8 cellular contexts compared by ENCODE assay signal in genomic region chr1:228101614-228101993, GRCh38. TPM values are rescaled to one million over a fixed set of nuclear protein-coding genes. Genes with fewer than 3 reads are reported as not detected.
DNase-seq lines count a peak whose midpoint lies in the region; FAIRE-seq and TF ChIP-seq lines count a peak whose summit lies in the region.

No MANE protein-coding gene starts in this region.

- 47 to 54% methylated on average over 8 to 15 of the region's 15 CpGs for WGBS in tibial nerve, 2 donors

- H3K27ac ChIP-seq in kidney (ENCODE audit: low read depth in 2 of 2, low read length in 2 of 2) (no peak overlapping the region), tibial nerve (peak overlapping the region; percentile 83 to 98 (median 90))

- intact Hi-C loops in kidney (cut with DNase I), result no loop called here

- TF ChIP-seq CTCF in kidney (IDR thresholded peaks at IDR 0.05; ENCODE audit: borderline replicate concordance, extremely low read depth, insufficient read depth), result no peak
- TF ChIP-seq CTCF in tibial nerve (IDR thresholded peaks at IDR 0.05), result no peak

- no peak for TF ChIP-seq EP300 in tibial nerve (IDR thresholded peaks at IDR 0.05)

- no peak for FAIRE-seq in kidney (lab: Jason Lieb, UNC)

- peaks cover 30% of the 10 kb centered on the region for H3K4me1 Mint-ChIP-seq in activated T-cell treated with anti-CD3 and anti-CD28 coated beads, Interleukin-2, amount 50 U/mL, for 24 hours (ENCODE audit: low read depth)

- no peaks in the 10 kb centered on the region for H3K9me3 Mint-ChIP-seq in activated T-cell treated with anti-CD3 and anti-CD28 coated beads, Interleukin-2, amount 50 U/mL, for 24 hours

- H3K9me3 ChIP-seq in kidney (ENCODE audit: control insufficient read depth in 1 of 2, low read length in 2 of 2), result no peaks in the 10 kb centered on the region
- H3K9me3 ChIP-seq in tibial nerve, result no peaks in the 10 kb centered on the region

- peak; percentile 45 for DNase-seq in activated T-cell treated with anti-CD3 and anti-CD28 coated beads, Interleukin-2, amount 50 U/mL, for 1 hour
- no peak for DNase-seq in activated T-cell treated with anti-CD3 and anti-CD28 coated beads for 4 hours
- DNase-seq in activated T-cell treated with anti-CD3 and anti-CD28 coated beads, Interleukin-2, amount 50 U/mL, for 24 hours, result no peak
- peak; percentile 76 for DNase-seq in kidney
- DNase-seq in tibial nerve (ENCODE audit: low spot score in 2 of 2), result no peak
- DNase-seq in Kasumi-1 (lab: John Stamatoyannopoulos, UW), result no peak
- no peak for DNase-seq in DMS79 (lab: John Stamatoyannopoulos, UW)
- DNase-seq in globus pallidus (ENCODE audit: low spot score), result no peak

- H3K4me1 ChIP-seq in kidney (ENCODE audit: control insufficient read depth in 1 of 2, insufficient read depth in 1 of 2, low read depth in 1 of 2, low read length in 2 of 2) (peaks cover 4 to 7% of the 10 kb centered on the region in 2 donors), tibial nerve (peaks cover 0 to 50% (median 16%) of the 10 kb centered on the region in 4 donors)

- H3K9ac ChIP-seq in kidney (ENCODE audit: low read length in 2 of 2), result peak overlapping the region in 1 of 2 donors; percentile 19

- H3K27me3 ChIP-seq in tibial nerve, result no peaks in the 10 kb centered on the region

- H3K4me3 ChIP-seq in kidney (ENCODE audit: low read length in 2 of 2), result peak overlapping the region in 1 of 2 donors; percentile 81
- H3K4me3 ChIP-seq in tibial nerve, result peak overlapping the region in 2 of 4 donors; percentile 66 to 89

- peak overlapping the region; percentile 87 for H3K27ac Mint-ChIP-seq in activated T-cell treated with anti-CD3 and anti-CD28 coated beads, Interleukin-2, amount 50 U/mL, for 24 hours

- H3K4me3 Mint-ChIP-seq in activated T-cell treated with anti-CD3 and anti-CD28 coated beads, Interleukin-2, amount 50 U/mL, for 24 hours, result peak overlapping the region; percentile 92

- H3K36me3 Mint-ChIP-seq in activated T-cell treated with anti-CD3 and anti-CD28 coated beads, Interleukin-2, amount 50 U/mL, for 24 hours (ENCODE audit: low read depth), result peaks cover 79% of the 10 kb centered on the region

- H3K27me3 Mint-ChIP-seq in activated T-cell treated with anti-CD3 and anti-CD28 coated beads, Interleukin-2, amount 50 U/mL, for 24 hours, result no peaks in the 10 kb centered on the region

- no peak for TF ChIP-seq POLR2A in tibial nerve (IDR thresholded peaks at IDR 0.05)

- peaks cover 21 to 30% of the 10 kb centered on the region in 2 donors for H3K36me3 ChIP-seq in kidney (ENCODE audit: control insufficient read depth in 1 of 2, insufficient read depth in 2 of 2, low read length in 2 of 2)
- H3K36me3 ChIP-seq in tibial nerve, result peaks cover 0 to 66% (median 9%) of the 10 kb centered on the region in 3 donors

RNA-seq across cellular contexts. Expression of gene C1orf35, which starts 1.5 kb away (rescaled TPM):
- total RNA-seq in kidney (17.4 TPM), tibial nerve (10 to 100 TPM; 26.4 to 38.5 (median 27.1) TPM)
- polyA plus RNA-seq in kidney (ENCODE audit: insufficient read depth, low read depth, low replicate concordance), result 17.6 TPM

RNA-seq across cellular contexts. Expression of gene MRPL55, which starts 7.5 kb away (rescaled TPM):
- 37.8 TPM for total RNA-seq in kidney
- polyA plus RNA-seq in kidney (ENCODE audit: insufficient read depth, low read depth, low replicate concordance), result 141 TPM
- 10 to 100 TPM; 68.7 to 83.7 (median 80.0) TPM for total RNA-seq in tibial nerve

RNA-seq across cellular contexts. Expression of gene ARF1, which starts 19.1 kb away (rescaled TPM):
- total RNA-seq in kidney (383 TPM), tibial nerve (100 to 1,000 TPM; 251 to 311 (median 258) TPM)
- 398 TPM for polyA plus RNA-seq in kidney (ENCODE audit: insufficient read depth, low read depth, low replicate concordance)

RNA-seq across cellular contexts. Expression of gene GUK1, which starts 38.5 kb away (rescaled TPM):
- total RNA-seq in kidney, result 221 TPM
- 410 TPM for polyA plus RNA-seq in kidney (ENCODE audit: insufficient read depth, low read depth, low replicate concordance)
- total RNA-seq in tibial nerve, result 100 to 1,000 TPM; 501 to 540 (median 510) TPM

RNA-seq across cellular contexts. Expression of gene GJC2, which starts 48.1 kb away (rescaled TPM):
- total RNA-seq in kidney, result 6.0 TPM
- polyA plus RNA-seq in kidney (ENCODE audit: insufficient read depth, low read depth, low replicate concordance), result 0.73 TPM
- total RNA-seq in tibial nerve, result 10 to 100 TPM in 2 of 4 donors, 1 to 10 TPM in 2; 6.9 to 15.1 (median 9.9) TPM

Comparison
In these comparisons a context has a peak if more than half of its experiments do, and no peak if none do; other contexts are left out.
1. DNase-seq: peak in activated T-cell treated with anti-CD3 and anti-CD28 coated beads, Interleukin-2, amount 50 U/mL, for 1 hour (single experiment) and kidney (single experiment); none in activated T-cell treated with anti-CD3 and anti-CD28 coated beads for 4 hours (single experiment), activated T-cell treated with anti-CD3 and anti-CD28 coated beads, Interleukin-2, amount 50 U/mL, for 24 hours (single experiment), tibial nerve (0 of 2), Kasumi-1 (0 of 2), DMS79 (single experiment) and globus pallidus (single experiment).
2. H3K27ac ChIP-seq: peak in tibial nerve (4 of 4); none in kidney (0 of 2).